In the genomic region with DNA sequence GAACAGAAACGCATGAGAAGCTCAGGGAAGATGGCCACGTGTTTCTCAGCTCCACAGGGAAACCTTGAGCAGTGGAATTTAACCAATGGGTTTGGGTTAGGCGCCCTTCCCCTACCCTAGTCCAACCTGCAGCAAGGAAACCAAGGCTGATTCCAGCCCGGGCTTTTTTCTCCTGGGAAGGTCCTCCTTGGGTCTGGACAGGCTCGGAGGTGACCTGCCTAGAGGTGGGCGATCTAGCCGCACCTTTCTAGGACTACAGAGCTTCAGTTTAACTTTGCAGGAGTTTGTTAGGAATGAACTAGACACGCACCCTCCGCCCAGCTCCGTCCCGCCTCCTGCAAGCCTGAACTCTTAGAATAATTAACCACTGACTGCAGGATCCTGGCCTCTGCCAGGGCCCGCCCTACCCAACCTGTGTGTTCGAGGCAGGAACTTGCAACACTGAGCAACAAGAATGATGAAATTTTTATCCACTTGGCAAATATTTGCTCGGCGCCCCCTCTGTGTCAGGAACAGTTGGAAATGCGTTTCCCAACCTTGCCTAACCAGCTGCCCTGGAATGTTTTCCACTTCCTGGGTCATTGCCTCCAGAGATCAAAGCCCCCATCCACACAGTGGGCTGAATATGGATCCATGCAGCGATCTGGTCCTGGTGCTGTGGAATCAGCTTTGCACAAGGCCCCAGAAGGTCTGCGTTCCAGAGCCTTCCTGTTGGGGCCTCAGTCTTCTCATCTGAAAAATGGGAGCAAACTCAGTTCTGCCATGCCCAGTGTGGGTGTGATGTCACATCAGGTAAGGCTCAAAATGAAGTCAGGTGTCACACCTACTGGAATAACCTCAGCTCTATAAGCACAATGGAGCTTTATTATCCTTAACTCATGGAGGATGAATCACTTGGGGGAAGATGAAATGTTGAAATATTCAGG, we compare ENCODE assay signal across 9 cellular contexts. TPM values are rescaled to one million over a fixed set of nuclear protein-coding genes. Genes with fewer than 3 reads are reported as not detected.
DNase-seq lines count a peak whose midpoint lies in the region; ATAC-seq, FAIRE-seq and TF ChIP-seq lines count a peak whose summit lies in the region.
"Had no signal": no experiment of that assay in that cellular context is flagged by ENCODE, and none has a peak within 500 bp of the region (broad histone marks: within the 10 kb centered on the region; RNA-seq: fewer than 3 reads in every experiment).

No MANE protein-coding gene starts in this region.

- peak overlapping the region; percentile 3; the same call in 1 of the 2 replicates for H3K27ac ChIP-seq in HUES64 (ENCODE audit: low read depth, low read length)
- H3K27ac ChIP-seq in keratinocyte (ENCODE audit: control insufficient read depth, insufficient read depth, low read length): peak overlapping the region; percentile 65
- peak overlapping the region; percentile 77 for H3K27ac ChIP-seq in suprapubic skin

- no peaks in the 10 kb centered on the region for H3K9me1 ChIP-seq in keratinocyte (ENCODE audit: control insufficient read depth, extremely low read depth, insufficient read depth, low read length)

- H3K27me3 ChIP-seq in HUES64 (ENCODE audit: insufficient read depth, low read length) (no peaks in the 10 kb centered on the region), adipocyte (replicated peaks; ENCODE audit: control insufficient read depth, insufficient read depth, low read length) (peaks cover 21% of the 10 kb centered on the region), keratinocyte (ENCODE audit: control insufficient read depth, extremely low read depth, insufficient read depth, low read length) (no peaks in the 10 kb centered on the region), suprapubic skin (peaks cover 9% of the 10 kb centered on the region)

- no peak for TF ChIP-seq CTCF in keratinocyte (optimal IDR thresholded peaks at IDR 0.05 in 1 of 3, IDR thresholded peaks at IDR 0.05 in 1 of 3, conservative IDR thresholded peaks at IDR 0.05 in 1 of 3; ENCODE audit: extremely low read depth in 1 of 3, insufficient read depth in 2 of 3, low read length in 3 of 3)
- TF ChIP-seq CTCF in suprapubic skin (IDR thresholded peaks at IDR 0.05): no peak

- H3K4me2 ChIP-seq in keratinocyte (ENCODE audit: control insufficient read depth, extremely low read depth, insufficient read depth, low read depth, low read length): peak overlapping the region; percentile 82

- DNase-seq in adipocyte (ENCODE audit: low read depth): peak; percentile 21
- peak; percentile 55 for DNase-seq in keratinocyte (ENCODE audit: low read depth, low spot score)
- no peak for DNase-seq in suprapubic skin (ENCODE audit: low spot score in 2 of 2)
- no peak for DNase-seq in NCI-H2227 (lab: John Stamatoyannopoulos, UW; ENCODE audit: unreplicated experiment)
- no peak for DNase-seq in NCI-H2029 treated with DMSO at 0.1 percent for 48 hours (lab: John Stamatoyannopoulos, UW)
- DNase-seq: activated T-cell treated with anti-CD3 and anti-CD28 coated beads, Interleukin-2, amount 50 U/mL, for 72 hours had no signal

- no peak for ATAC-seq in HG02973 (IDR thresholded peaks at IDR 0.05; ENCODE audit: unreplicated experiment)
- ATAC-seq: activated T-cell treated with anti-CD3 and anti-CD28 coated beads, Interleukin-2, amount 50 U/mL, for 72 hours had no signal

- TF ChIP-seq EP300 in suprapubic skin (IDR thresholded peaks at IDR 0.05): no peak

- H3K9ac ChIP-seq in HUES64 (ENCODE audit: low read depth, low read length) (no peak overlapping the region), adipocyte (ENCODE audit: low read length) (no peak overlapping the region), keratinocyte (ENCODE audit: control insufficient read depth, extremely low read depth, insufficient read depth, low read length) (peak overlapping the region; percentile 61)

- H3K79me2 ChIP-seq in keratinocyte (ENCODE audit: control insufficient read depth, insufficient read depth, low read length): no peaks in the 10 kb centered on the region

- no peaks in the 10 kb centered on the region for H3K9me3 ChIP-seq in HUES64 (ENCODE audit: insufficient read depth, low read depth, low read length)
- H3K9me3 ChIP-seq in adipocyte (ENCODE audit: control insufficient read depth, low read length): no peaks in the 10 kb centered on the region
- no peaks in the 10 kb centered on the region for H3K9me3 ChIP-seq in keratinocyte (ENCODE audit: control insufficient read depth, low read depth, low read length)
- no peaks in the 10 kb centered on the region for H3K9me3 ChIP-seq in suprapubic skin

- H3K36me3 ChIP-seq in HUES64 (ENCODE audit: insufficient read depth, low read length) (peaks cover 19% of the 10 kb centered on the region), adipocyte (ENCODE audit: control insufficient read depth, insufficient read depth, low read length, severe bottlenecking) (peaks cover 23% of the 10 kb centered on the region), keratinocyte (ENCODE audit: control insufficient read depth in 2 of 2, extremely low read depth in 1 of 2, insufficient read depth in 2 of 2, low read length in 2 of 2) (peaks cover 1 to 4% of the 10 kb centered on the region in 2 experiments), suprapubic skin (peaks cover 29% of the 10 kb centered on the region)

- dilution Hi-C loops in keratinocyte (cut with MboI; ENCODE audit: extremely low pct_ligation_motif_present, low sequenced_read_pairs): no loop called here

- H4K20me1 ChIP-seq in keratinocyte (ENCODE audit: control insufficient read depth, extremely low read depth, insufficient read depth, low read length): no peaks in the 10 kb centered on the region

- no peak for TF ChIP-seq POLR2A in suprapubic skin (IDR thresholded peaks at IDR 0.05)

- H2AFZ ChIP-seq in keratinocyte (ENCODE audit: control insufficient read depth, low read length): peak overlapping the region; percentile 36

- WGBS in HUES64: 74% methylated on average over 18 of the region's 18 CpGs
- WGBS in suprapubic skin: 24% methylated on average over 11 of the region's 18 CpGs

- peak; percentile 88 for FAIRE-seq in keratinocyte (lab: Jason Lieb, UNC)
- FAIRE-seq: endothelial cell of umbilical vein had no signal

- H3K4me1 ChIP-seq in HUES64 (ENCODE audit: insufficient read depth, low read length) (peaks cover 9% of the 10 kb centered on the region; the same call in 1 of the 2 replicates), adipocyte (ENCODE audit: control insufficient read depth, insufficient read depth, low read length) (peaks cover 18% of the 10 kb centered on the region), keratinocyte (ENCODE audit: control insufficient read depth, extremely low read depth, insufficient read depth, low read length) (peaks cover 19% of the 10 kb centered on the region), suprapubic skin (peaks cover 16% of the 10 kb centered on the region)

- no peak overlapping the region for H3K4me3 ChIP-seq in HUES64 (ENCODE audit: low read length)
- H3K4me3 ChIP-seq in adipocyte (ENCODE audit: low read length): no peak overlapping the region
- H3K4me3 ChIP-seq in keratinocyte (ENCODE audit: control insufficient read depth in 2 of 3, extremely low read depth in 1 of 3, insufficient read depth in 2 of 3, low read depth in 1 of 3, low read length in 3 of 3): peak overlapping the region in 2 of 3 experiments; percentile 31 to 57
- no peak overlapping the region for H3K4me3 ChIP-seq in suprapubic skin

RNA-seq across cellular contexts. Expression of a gene that starts 13.3 kb away (rescaled TPM):
- 62.1 TPM for polyA plus RNA-seq in HUES64 (2013, experiment 1 of 2)
- 64.7 TPM for polyA plus RNA-seq in HUES64 (2013, experiment 2 of 2)
- polyA plus RNA-seq in keratinocyte: 23.5 to 37.9 TPM (median 27.8 TPM) in 3 replicates
- polyA plus RNA-seq in keratinocyte (2011; ENCODE audit: low read depth): 27.4 TPM
- 19.4 and 72.4 TPM in 2 replicates for polyA plus RNA-seq in keratinocyte (2011; cell fraction: cytosol; rRNA removed)
- polyA plus RNA-seq in keratinocyte (2011; cell fraction: nucleus; rRNA removed): 19.5 and 29.2 TPM in 2 replicates
- polyA plus RNA-seq in keratinocyte (2012; ENCODE audit: low replicate concordance): 44.0 and 49.8 TPM in 2 replicates
- polyA minus RNA-seq in keratinocyte: 10.2 to 28.2 TPM (median 13.3 TPM) in 3 replicates
- 114 TPM for polyA minus RNA-seq in keratinocyte (2011; cell fraction: cytosol; rRNA and poly(A)+ RNA removed)
- 7.4 and 10.4 TPM in 2 replicates for polyA minus RNA-seq in keratinocyte (2011; cell fraction: nucleus; rRNA and poly(A)+ RNA removed)
- 100 to 1,000 TPM in 3 of 4 donors, 10 to 100 TPM in 1; 99.0 to 171 (median 143) TPM for total RNA-seq in suprapubic skin

RNA-seq across cellular contexts. Expression of a gene that starts 13.6 kb away (rescaled TPM):
- polyA plus RNA-seq in HUES64 (2013, experiment 1 of 2): 23.8 TPM
- polyA plus RNA-seq in HUES64 (2013, experiment 2 of 2): 26.7 TPM
- 18.8 to 38.9 TPM (median 19.9 TPM) in 3 replicates for polyA plus RNA-seq in keratinocyte
- polyA plus RNA-seq in keratinocyte (2011; ENCODE audit: low read depth): 10.4 TPM
- polyA plus RNA-seq in keratinocyte (2011; cell fraction: cytosol; rRNA removed): 20.3 and 44.4 TPM in 2 replicates
- polyA plus RNA-seq in keratinocyte (2011; cell fraction: nucleus; rRNA removed): 21.2 and 31.0 TPM in 2 replicates
- 21.2 and 31.8 TPM in 2 replicates for polyA plus RNA-seq in keratinocyte (2012; ENCODE audit: low replicate concordance)
- polyA minus RNA-seq in keratinocyte: 10.1 to 20.4 TPM (median 13.1 TPM) in 3 replicates
- polyA minus RNA-seq in keratinocyte (2011; cell fraction: cytosol; rRNA and poly(A)+ RNA removed): 34.5 TPM
- polyA minus RNA-seq in keratinocyte (2011; cell fraction: nucleus; rRNA and poly(A)+ RNA removed): 10.0 and 12.0 TPM in 2 replicates
- 10 to 100 TPM; 23.2 to 56.3 (median 52.4) TPM for total RNA-seq in suprapubic skin

RNA-seq across cellular contexts. Expression of a gene that starts 18.7 kb away (rescaled TPM):
- polyA plus RNA-seq in HUES64 (2013, experiment 1 of 2): 29.1 TPM
- 39.6 TPM for polyA plus RNA-seq in HUES64 (2013, experiment 2 of 2)
- 16.3 to 22.6 TPM (median 18.6 TPM) in 3 replicates for polyA plus RNA-seq in keratinocyte
- 2.7 TPM for polyA plus RNA-seq in keratinocyte (2011; ENCODE audit: low read depth)
- 11.7 and 23.3 TPM in 2 replicates for polyA plus RNA-seq in keratinocyte (2011; cell fraction: cytosol; rRNA removed)
- polyA plus RNA-seq in keratinocyte (2011; cell fraction: nucleus; rRNA removed): 22.3 and 25.0 TPM in 2 replicates
- polyA plus RNA-seq in keratinocyte (2012; ENCODE audit: low replicate concordance): 11.1 and 28.3 TPM in 2 replicates
- polyA minus RNA-seq in keratinocyte: 32.0 to 71.8 TPM (median 42.1 TPM) in 3 replicates
- 27.2 TPM for polyA minus RNA-seq in keratinocyte (2011; cell fraction: cytosol; rRNA and poly(A)+ RNA removed)
- 6.0 and 9.3 TPM in 2 replicates for polyA minus RNA-seq in keratinocyte (2011; cell fraction: nucleus; rRNA and poly(A)+ RNA removed)
- 10 to 100 TPM; 25.0 to 67.0 (median 35.7) TPM for total RNA-seq in suprapubic skin

Comparison
In these comparisons a context has a peak if more than half of its experiments do, and no peak if none do; other contexts are left out.
1. H3K27ac ChIP-seq: peak in every context shown above with its lines; median percentile 77 in suprapubic skin; 65 in keratinocyte; 3 in HUES64.
2. H3K4me3 ChIP-seq: peak in keratinocyte (2 of 3); none in HUES64 (single experiment), adipocyte (single experiment) and suprapubic skin (single experiment).
3. DNase-seq: peak in adipocyte (single experiment) and keratinocyte (single experiment); none in suprapubic skin (0 of 2), NCI-H2227 (single experiment) and NCI-H2029 treated with DMSO at 0.1 percent for 48 hours (single experiment).